ENCODE assay signal across 2 cellular contexts in genomic region chr15:27672537-27672936, GRCh38.
TF ChIP-seq lines count a peak whose summit lies in the region.

No MANE protein-coding gene starts in this region.

TF ChIP-seq in HepG2, 621 proteins besides CTCF, POLR2A, EP300 and RAD21 (continued from another document):
- TF ChIP-seq, protein P1, sequence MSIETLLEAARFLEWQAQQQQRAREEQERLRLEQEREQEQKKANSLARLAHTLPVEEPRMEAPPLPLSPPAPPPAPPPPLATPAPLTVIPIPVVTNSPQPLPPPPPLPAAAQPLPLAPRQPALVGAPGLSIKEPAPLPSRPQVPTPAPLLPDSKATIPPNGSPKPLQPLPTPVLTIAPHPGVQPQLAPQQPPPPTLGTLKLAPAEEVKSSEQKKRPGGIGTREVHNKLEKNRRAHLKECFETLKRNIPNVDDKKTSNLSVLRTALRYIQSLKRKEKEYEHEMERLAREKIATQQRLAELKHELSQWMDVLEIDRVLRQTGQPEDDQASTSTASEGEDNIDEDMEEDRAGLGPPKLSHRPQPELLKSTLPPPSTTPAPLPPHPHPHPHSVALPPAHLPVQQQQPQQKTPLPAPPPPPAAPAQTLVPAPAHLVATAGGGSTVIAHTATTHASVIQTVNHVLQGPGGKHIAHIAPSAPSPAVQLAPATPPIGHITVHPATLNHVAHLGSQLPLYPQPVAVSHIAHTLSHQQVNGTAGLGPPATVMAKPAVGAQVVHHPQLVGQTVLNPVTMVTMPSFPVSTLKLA (IDR thresholded peaks at IDR 0.05) = peak; percentile 99

TF ChIP-seq in endothelial cell of umbilical vein, 7 proteins besides CTCF, POLR2A, EP300 and RAD21 (continued from another document):
- no peak for TF ChIP-seq EZH2 (IDR thresholded peaks at IDR 0.05; ENCODE audit: borderline replicate concordance, low read depth, low read length, severe bottlenecking)
